In the genomic region with DNA sequence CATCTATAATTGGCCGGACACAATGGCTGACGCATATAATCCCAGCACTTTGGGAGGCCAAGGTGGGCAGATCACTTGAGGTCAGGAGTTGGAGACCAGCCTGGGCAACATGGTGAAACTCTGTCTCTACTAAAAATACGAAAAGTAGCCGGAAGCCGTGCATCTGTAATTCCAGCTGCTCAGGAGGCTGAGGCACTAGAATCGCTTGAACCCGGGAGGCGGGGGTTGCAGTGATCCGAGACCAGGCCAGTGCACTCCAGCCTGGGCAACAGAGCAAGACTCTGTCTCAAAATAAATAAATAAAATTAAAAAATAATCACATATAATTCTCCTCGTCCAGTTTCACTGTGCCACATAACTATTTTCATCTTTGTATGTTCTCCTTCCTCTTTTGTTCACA, we compare ENCODE assay signal across 2 cellular contexts. TPM values are rescaled to one million over a fixed set of nuclear protein-coding genes. Genes with fewer than 3 reads are reported as not detected.
"Had no signal": no experiment of that assay in that cellular context is flagged by ENCODE, and none has a peak within 500 bp of the region (broad histone marks: within the 10 kb centered on the region; RNA-seq: fewer than 3 reads in every experiment).

No MANE protein-coding gene starts in this region.

RNA-seq across cellular contexts. Expression of gene MAP1LC3A, which starts 38.7 kb away (rescaled TPM):
- total RNA-seq: OCI-LY7, PC-9 had no signal
